Comparison of ENCODE assay signal across 1 cellular context in the genomic region with DNA sequence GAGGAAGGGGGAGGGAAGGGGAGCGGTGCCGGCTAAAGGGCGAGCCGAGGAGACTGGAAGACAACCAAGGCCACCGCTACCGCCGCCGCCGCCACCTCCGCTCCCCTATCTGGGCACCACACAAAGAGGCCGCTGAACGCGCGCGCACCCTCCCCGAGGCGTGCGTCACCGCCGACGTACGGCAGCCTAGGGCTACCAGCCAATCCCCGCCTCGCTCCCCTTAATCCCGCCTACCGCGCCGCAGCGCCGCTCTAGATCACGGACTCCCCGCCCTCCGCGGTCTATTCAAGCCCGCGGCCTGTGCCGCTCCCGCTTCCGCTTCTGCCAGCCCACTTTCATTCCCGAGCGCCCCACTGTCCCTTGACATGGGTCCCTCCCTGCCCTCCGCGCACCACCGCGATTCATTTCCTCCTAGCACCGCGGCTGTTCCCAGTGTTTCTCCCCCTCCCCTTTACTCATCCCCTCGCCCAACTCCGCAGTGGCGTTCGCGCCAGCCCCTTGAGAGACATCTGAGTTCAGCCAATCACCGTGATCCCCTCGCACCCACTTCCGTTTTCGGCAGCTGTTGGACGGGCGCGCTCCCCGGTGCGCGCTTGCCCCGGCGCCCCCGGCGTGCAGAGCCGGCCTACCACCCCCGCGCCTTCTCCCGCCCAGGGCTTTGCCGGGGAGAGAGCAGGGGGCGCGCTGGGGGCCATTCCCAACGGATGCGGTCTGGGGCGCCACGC.
A peak's percentile ranks its signal among the peaks of the same experiment; 100 is the strongest.
TF ChIP-seq lines count a peak whose summit lies in the region.

A gene (minus strand): TSS at position 128 of the 725 bp plus-strand sequence. CDS start 297 bp downstream, outside the sequence.

TF ChIP-seq in HepG2, 621 proteins besides CTCF, POLR2A, EP300 and RAD21 (continued from another document and continues in another):
- TF ChIP-seq, protein P1, sequence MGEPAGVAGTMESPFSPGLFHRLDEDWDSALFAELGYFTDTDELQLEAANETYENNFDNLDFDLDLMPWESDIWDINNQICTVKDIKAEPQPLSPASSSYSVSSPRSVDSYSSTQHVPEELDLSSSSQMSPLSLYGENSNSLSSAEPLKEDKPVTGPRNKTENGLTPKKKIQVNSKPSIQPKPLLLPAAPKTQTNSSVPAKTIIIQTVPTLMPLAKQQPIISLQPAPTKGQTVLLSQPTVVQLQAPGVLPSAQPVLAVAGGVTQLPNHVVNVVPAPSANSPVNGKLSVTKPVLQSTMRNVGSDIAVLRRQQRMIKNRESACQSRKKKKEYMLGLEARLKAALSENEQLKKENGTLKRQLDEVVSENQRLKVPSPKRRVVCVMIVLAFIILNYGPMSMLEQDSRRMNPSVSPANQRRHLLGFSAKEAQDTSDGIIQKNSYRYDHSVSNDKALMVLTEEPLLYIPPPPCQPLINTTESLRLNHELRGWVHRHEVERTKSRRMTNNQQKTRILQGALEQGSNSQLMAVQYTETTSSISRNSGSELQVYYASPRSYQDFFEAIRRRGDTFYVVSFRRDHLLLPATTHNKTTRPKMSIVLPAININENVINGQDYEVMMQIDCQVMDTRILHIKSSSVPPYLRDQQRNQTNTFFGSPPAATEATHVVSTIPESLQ (CRISPR knock-in tag; conservative IDR thresholded peaks at IDR 0.05): no peak
- TF ChIP-seq MYNN (CRISPR knock-in tag; IDR thresholded peaks at IDR 0.05; ENCODE audit: low read depth) (no peak), SMAD3 (CRISPR knock-in tag; IDR thresholded peaks at IDR 0.05) (peak; percentile 76), ZNF577 (CRISPR knock-in tag; IDR thresholded peaks at IDR 0.05; ENCODE audit: borderline replicate concordance, low read depth) (no peak; the same call in 1 of the 2 replicates), DNMT1 (CRISPR knock-in tag; IDR thresholded peaks at IDR 0.05) (no peak), THAP11 (CRISPR knock-in tag; IDR thresholded peaks at IDR 0.05) (peak; percentile 78), NFRKB (IDR thresholded peaks at IDR 0.05) (no peak), ZFYVE20 (CRISPR knock-in tag; IDR thresholded peaks at IDR 0.05; ENCODE audit: borderline replicate concordance, low read depth) (no peak; the same call in 1 of the 2 replicates), RCOR2 (CRISPR knock-in tag; IDR thresholded peaks at IDR 0.05) (no peak; the same call in 1 of the 2 replicates), GTF2F1 (IDR thresholded peaks at IDR 0.05; ENCODE audit: low read length) (no peak), KAT8 (CRISPR knock-in tag; IDR thresholded peaks at IDR 0.05) (peak; percentile 90), KDM2A (CRISPR knock-in tag; IDR thresholded peaks at IDR 0.05; ENCODE audit: borderline replicate concordance, low read depth) (peak; percentile 65), ZNF552 (CRISPR knock-in tag; IDR thresholded peaks at IDR 0.05; ENCODE audit: borderline replicate concordance) (0 out of 2 replicates have a peak, but pooled peaks have one; percentile 25), TBX2 (CRISPR knock-in tag; IDR thresholded peaks at IDR 0.05; ENCODE audit: borderline replicate concordance) (peak; percentile 73; the same call in 1 of the 2 replicates), ZNF776 (CRISPR knock-in tag; IDR thresholded peaks at IDR 0.05) (no peak), ZNF24 (IDR thresholded peaks at IDR 0.05) (no peak), SRSF9 (IDR thresholded peaks at IDR 0.05; ENCODE audit: borderline replicate concordance, insufficient read depth, low read depth, low read length, poor library complexity, severe bottlenecking) (no peak), SNAI1 (CRISPR knock-in tag; IDR thresholded peaks at IDR 0.05; ENCODE audit: borderline replicate concordance) (no peak; the same call in 1 of the 2 replicates), NR2F2 (IDR thresholded peaks at IDR 0.05; ENCODE audit: borderline replicate concordance, low read depth) (no peak), NFKBIZ (CRISPR knock-in tag; IDR thresholded peaks at IDR 0.05) (peak; percentile 68; the same call in 1 of the 2 replicates), ARID2 (CRISPR knock-in tag; IDR thresholded peaks at IDR 0.05; ENCODE audit: borderline replicate concordance) (peak; percentile 66; the same call in 1 of the 2 replicates), ZBTB7B (CRISPR knock-in tag; IDR thresholded peaks at IDR 0.05) (peak; percentile 73), MXD4 (CRISPR knock-in tag; IDR thresholded peaks at IDR 0.05) (no peak; the same call in 1 of the 2 replicates), HOXA9 (CRISPR knock-in tag; IDR thresholded peaks at IDR 0.05; ENCODE audit: borderline replicate concordance) (peak; percentile 35), NCOA1 (CRISPR knock-in tag; IDR thresholded peaks at IDR 0.05) (peak; percentile 79; the same call in 1 of the 2 replicates), MXI1 (IDR thresholded peaks at IDR 0.05; ENCODE audit: borderline replicate concordance, low read depth, low read length) (peak; percentile 67; the same call in 2 of the 3 replicates), ZNF614 (CRISPR knock-in tag; IDR thresholded peaks at IDR 0.05; ENCODE audit: borderline replicate concordance) (peak; percentile 42), ZNF564 (CRISPR knock-in tag; IDR thresholded peaks at IDR 0.05) (0 out of 2 replicates have a peak, but pooled peaks have one; percentile 45), U2AF2 (IDR thresholded peaks at IDR 0.05; ENCODE audit: low read depth, low read length) (no peak)
- TF ChIP-seq, protein P2, sequence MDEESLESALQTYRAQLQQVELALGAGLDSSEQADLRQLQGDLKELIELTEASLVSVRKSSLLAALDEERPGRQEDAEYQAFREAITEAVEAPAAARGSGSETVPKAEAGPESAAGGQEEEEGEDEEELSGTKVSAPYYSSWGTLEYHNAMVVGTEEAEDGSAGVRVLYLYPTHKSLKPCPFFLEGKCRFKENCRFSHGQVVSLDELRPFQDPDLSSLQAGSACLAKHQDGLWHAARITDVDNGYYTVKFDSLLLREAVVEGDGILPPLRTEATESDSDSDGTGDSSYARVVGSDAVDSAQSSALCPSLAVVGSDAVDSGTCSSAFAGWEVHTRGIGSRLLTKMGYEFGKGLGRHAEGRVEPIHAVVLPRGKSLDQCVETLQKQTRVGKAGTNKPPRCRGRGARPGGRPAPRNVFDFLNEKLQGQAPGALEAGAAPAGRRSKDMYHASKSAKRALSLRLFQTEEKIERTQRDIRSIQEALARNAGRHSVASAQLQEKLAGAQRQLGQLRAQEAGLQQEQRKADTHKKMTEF (CRISPR knock-in tag; IDR thresholded peaks at IDR 0.05): peak; percentile 72
- TF ChIP-seq, protein P3, sequence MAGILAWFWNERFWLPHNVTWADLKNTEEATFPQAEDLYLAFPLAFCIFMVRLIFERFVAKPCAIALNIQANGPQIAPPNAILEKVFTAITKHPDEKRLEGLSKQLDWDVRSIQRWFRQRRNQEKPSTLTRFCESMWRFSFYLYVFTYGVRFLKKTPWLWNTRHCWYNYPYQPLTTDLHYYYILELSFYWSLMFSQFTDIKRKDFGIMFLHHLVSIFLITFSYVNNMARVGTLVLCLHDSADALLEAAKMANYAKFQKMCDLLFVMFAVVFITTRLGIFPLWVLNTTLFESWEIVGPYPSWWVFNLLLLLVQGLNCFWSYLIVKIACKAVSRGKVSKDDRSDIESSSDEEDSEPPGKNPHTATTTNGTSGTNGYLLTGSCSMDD (CRISPR knock-in tag; IDR thresholded peaks at IDR 0.05): no peak
- TF ChIP-seq, protein P4, sequence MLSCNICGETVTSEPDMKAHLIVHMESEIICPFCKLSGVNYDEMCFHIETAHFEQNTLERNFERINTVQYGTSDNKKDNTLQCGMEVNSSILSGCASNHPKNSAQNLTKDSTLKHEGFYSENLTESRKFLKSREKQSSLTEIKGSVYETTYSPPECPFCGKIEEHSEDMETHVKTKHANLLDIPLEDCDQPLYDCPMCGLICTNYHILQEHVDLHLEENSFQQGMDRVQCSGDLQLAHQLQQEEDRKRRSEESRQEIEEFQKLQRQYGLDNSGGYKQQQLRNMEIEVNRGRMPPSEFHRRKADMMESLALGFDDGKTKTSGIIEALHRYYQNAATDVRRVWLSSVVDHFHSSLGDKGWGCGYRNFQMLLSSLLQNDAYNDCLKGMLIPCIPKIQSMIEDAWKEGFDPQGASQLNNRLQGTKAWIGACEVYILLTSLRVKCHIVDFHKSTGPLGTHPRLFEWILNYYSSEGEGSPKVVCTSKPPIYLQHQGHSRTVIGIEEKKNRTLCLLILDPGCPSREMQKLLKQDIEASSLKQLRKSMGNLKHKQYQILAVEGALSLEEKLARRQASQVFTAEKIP (CRISPR knock-in tag; IDR thresholded peaks at IDR 0.05; ENCODE audit: borderline replicate concordance): no peak
- TF ChIP-seq, protein P5, sequence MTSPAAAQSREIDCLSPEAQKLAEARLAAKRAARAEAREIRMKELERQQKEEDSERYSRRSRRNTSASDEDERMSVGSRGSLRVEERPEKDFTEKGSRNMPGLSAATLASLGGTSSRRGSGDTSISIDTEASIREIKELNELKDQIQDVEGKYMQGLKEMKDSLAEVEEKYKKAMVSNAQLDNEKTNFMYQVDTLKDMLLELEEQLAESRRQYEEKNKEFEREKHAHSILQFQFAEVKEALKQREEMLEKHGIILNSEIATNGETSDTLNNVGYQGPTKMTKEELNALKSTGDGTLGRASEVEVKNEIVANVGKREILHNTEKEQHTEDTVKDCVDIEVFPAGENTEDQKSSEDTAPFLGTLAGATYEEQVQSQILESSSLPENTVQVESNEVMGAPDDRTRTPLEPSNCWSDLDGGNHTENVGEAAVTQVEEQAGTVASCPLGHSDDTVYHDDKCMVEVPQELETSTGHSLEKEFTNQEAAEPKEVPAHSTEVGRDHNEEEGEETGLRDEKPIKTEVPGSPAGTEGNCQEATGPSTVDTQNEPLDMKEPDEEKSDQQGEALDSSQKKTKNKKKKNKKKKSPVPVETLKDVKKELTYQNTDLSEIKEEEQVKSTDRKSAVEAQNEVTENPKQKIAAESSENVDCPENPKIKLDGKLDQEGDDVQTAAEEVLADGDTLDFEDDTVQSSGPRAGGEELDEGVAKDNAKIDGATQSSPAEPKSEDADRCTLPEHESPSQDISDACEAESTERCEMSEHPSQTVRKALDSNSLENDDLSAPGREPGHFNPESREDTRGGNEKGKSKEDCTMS (CRISPR knock-in tag; conservative IDR thresholded peaks at IDR 0.05): no peak
- TF ChIP-seq, protein P6, sequence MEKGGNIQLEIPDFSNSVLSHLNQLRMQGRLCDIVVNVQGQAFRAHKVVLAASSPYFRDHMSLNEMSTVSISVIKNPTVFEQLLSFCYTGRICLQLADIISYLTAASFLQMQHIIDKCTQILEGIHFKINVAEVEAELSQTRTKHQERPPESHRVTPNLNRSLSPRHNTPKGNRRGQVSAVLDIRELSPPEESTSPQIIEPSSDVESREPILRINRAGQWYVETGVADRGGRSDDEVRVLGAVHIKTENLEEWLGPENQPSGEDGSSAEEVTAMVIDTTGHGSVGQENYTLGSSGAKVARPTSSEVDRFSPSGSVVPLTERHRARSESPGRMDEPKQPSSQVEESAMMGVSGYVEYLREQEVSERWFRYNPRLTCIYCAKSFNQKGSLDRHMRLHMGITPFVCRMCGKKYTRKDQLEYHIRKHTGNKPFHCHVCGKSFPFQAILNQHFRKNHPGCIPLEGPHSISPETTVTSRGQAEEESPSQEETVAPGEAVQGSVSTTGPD (CRISPR knock-in tag; IDR thresholded peaks at IDR 0.05): no peak; the same call in 1 of the 2 replicates
- TF ChIP-seq, protein P7, sequence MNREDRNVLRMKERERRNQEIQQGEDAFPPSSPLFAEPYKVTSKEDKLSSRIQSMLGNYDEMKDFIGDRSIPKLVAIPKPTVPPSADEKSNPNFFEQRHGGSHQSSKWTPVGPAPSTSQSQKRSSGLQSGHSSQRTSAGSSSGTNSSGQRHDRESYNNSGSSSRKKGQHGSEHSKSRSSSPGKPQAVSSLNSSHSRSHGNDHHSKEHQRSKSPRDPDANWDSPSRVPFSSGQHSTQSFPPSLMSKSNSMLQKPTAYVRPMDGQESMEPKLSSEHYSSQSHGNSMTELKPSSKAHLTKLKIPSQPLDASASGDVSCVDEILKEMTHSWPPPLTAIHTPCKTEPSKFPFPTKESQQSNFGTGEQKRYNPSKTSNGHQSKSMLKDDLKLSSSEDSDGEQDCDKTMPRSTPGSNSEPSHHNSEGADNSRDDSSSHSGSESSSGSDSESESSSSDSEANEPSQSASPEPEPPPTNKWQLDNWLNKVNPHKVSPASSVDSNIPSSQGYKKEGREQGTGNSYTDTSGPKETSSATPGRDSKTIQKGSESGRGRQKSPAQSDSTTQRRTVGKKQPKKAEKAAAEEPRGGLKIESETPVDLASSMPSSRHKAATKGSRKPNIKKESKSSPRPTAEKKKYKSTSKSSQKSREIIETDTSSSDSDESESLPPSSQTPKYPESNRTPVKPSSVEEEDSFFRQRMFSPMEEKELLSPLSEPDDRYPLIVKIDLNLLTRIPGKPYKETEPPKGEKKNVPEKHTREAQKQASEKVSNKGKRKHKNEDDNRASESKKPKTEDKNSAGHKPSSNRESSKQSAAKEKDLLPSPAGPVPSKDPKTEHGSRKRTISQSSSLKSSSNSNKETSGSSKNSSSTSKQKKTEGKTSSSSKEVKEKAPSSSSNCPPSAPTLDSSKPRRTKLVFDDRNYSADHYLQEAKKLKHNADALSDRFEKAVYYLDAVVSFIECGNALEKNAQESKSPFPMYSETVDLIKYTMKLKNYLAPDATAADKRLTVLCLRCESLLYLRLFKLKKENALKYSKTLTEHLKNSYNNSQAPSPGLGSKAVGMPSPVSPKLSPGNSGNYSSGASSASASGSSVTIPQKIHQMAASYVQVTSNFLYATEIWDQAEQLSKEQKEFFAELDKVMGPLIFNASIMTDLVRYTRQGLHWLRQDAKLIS (CRISPR knock-in tag; IDR thresholded peaks at IDR 0.05): no peak; the same call in 1 of the 2 replicates
- TF ChIP-seq, protein P8, sequence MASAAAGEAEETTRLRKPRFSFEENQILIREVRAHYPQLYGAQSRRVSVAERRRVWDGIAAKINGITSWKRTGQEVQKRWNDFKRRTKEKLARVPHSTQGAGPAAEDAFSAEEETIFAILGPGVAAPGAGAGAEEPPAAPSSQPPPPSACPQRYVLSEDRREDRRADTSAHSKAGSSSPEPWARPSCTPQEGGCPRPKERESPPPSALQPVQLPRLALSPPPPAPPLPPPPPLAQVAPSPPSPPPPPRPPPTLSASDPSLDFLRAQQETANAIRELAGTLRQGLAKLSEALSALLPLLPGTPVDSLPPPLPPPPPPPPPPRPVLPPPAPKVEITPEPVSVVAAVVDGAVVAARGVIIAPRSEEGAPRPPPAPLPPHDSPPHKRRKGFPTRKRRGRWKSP (CRISPR knock-in tag; IDR thresholded peaks at IDR 0.05): peak; percentile 81; the same call in 1 of the 2 replicates
- TF ChIP-seq, protein P9, sequence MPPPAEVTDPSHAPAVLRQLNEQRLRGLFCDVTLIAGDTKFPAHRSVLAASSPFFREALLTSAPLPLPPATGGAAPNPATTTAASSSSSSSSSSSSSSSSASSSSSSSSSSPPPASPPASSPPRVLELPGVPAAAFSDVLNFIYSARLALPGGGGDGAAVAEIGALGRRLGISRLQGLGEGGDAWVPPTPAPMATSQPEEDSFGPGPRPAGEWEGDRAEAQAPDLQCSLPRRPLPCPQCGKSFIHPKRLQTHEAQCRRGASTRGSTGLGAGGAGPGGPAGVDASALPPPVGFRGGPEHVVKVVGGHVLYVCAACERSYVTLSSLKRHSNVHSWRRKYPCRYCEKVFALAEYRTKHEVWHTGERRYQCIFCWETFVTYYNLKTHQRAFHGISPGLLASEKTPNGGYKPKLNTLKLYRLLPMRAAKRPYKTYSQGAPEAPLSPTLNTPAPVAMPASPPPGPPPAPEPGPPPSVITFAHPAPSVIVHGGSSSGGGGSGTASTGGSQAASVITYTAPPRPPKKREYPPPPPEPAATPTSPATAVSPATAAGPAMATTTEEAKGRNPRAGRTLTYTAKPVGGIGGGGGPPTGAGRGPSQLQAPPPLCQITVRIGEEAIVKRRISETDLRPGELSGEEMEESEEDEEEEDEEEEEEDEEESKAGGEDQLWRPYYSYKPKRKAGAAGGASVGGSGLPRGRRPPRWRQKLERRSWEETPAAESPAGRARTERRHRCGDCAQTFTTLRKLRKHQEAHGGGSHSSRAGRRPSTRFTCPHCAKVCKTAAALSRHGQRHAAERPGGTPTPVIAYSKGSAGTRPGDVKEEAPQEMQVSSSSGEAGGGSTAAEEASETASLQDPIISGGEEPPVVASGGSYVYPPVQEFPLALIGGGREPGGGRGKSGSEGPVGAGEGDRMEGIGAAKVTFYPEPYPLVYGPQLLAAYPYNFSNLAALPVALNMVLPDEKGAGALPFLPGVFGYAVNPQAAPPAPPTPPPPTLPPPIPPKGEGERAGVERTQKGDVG (CRISPR knock-in tag; IDR thresholded peaks at IDR 0.05; ENCODE audit: borderline replicate concordance): peak; percentile 71; the same call in 1 of the 2 replicates
